Comparison of ENCODE assay signal across 17 cellular contexts in the genomic region with DNA sequence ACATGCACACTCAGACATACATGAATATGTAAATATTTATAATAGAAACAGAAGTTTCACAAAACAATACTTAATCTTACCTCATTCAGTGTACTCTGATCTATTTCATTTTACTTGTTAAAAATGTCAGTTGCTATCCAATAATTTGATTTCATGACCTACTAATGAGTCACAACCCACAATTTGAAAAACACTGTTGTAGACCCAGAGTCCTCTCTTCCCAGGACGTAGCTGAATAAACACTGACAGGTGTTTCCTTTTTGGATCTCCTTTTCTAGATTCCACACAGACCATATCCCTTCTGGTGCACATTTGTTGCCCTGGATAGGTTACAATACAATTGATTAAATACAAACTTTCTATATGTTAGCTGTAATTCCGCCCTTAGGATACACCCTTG. TPM values are rescaled to one million over a fixed set of nuclear protein-coding genes. Genes with fewer than 3 reads are reported as not detected.
A peak's percentile ranks its signal among the peaks of the same experiment; 100 is the strongest.
DNase-seq lines count a peak whose midpoint lies in the region; ATAC-seq, FAIRE-seq and TF ChIP-seq lines count a peak whose summit lies in the region.
"Had no signal": no experiment of that assay in that cellular context is flagged by ENCODE, and none has a peak within 500 bp of the region (broad histone marks: within the 10 kb centered on the region; RNA-seq: fewer than 3 reads in every experiment).

No MANE protein-coding gene starts in this region.

- H3K9me3 ChIP-seq in fibroblast of lung (ENCODE audit: control insufficient read depth, insufficient read depth, low read depth, low read length), result no peaks in the 10 kb centered on the region
- H3K9me3 ChIP-seq: thoracic aorta had no signal

- DNase-seq in EL (peak; percentile 53), RCC 7860 (ENCODE audit: low spot score) (peak; percentile 43), fibroblast of lung (ENCODE audit: low read depth in 2 of 2) (peak; percentile 81 to 85)
- DNase-seq in activated T-cell treated with anti-CD3 and anti-CD28 coated beads, Interleukin-2, amount 50 U/mL, for 1 hour, result no peak
- DNase-seq: activated CD4-positive, alpha-beta T cell treated with anti-CD3 and anti-CD28 coated beads for 48 hours; DMS79; effector memory CD8-positive, alpha-beta T cell; islet precursor cell; MV-4-11; stimulated activated CD4-positive, alpha-beta T cell treated with anti-CD3 and anti-CD28 coated beads, Interleukin-2, amount 100 ng/mL, for 48 hours had no signal

- ATAC-seq in GM19463 (IDR thresholded peaks at IDR 0.05; ENCODE audit: unreplicated experiment) (no peak), HG02970 (IDR thresholded peaks at IDR 0.05; ENCODE audit: low FRiP score, unreplicated experiment) (no peak), GM21723 (IDR thresholded peaks at IDR 0.05; ENCODE audit: unreplicated experiment) (no peak)
- ATAC-seq: activated naive CD4-positive, alpha-beta T cell treated with anti-CD3 and anti-CD28 coated beads, Interleukin-2, amount 50 U/mL, for 72 hours; effector memory CD8-positive, alpha-beta T cell; sciatic nerve had no signal

- H3K27ac ChIP-seq in ACC112 (ENCODE audit: low read depth, low read length), result no peak overlapping the region
- no peak overlapping the region for H3K27ac ChIP-seq in fibroblast of lung (ENCODE audit: insufficient read depth, low read length)
- H3K27ac ChIP-seq: thoracic aorta had no signal

- no peaks in the 10 kb centered on the region for H3K27me3 ChIP-seq in ACC112 (ENCODE audit: insufficient read depth, low read length)
- no peaks in the 10 kb centered on the region for H3K27me3 ChIP-seq in fibroblast of lung (ENCODE audit: control insufficient read depth, insufficient read depth, low read length)

- H3K4me3 ChIP-seq in ACC112 (ENCODE audit: low read depth, low read length) (no peak overlapping the region), fibroblast of lung (replicated peaks in 1 of 4; ENCODE audit: control extremely low read depth in 1 of 4, insufficient read depth in 1 of 4, low read depth in 3 of 4, low read length in 4 of 4) (no peak overlapping the region)
- H3K4me3 ChIP-seq: thoracic aorta had no signal

- H3K79me2 ChIP-seq in ACC112 (ENCODE audit: control insufficient read depth, insufficient read depth, low read length, unreplicated experiment), result no peaks in the 10 kb centered on the region
- H3K79me2 ChIP-seq in fibroblast of lung (ENCODE audit: control insufficient read depth, insufficient read depth, low read length), result no peaks in the 10 kb centered on the region

- H3K4me1 ChIP-seq in ACC112 (ENCODE audit: control insufficient read depth, insufficient read depth, low read length, unreplicated experiment) (peaks cover 11% of the 10 kb centered on the region), fibroblast of lung (ENCODE audit: control insufficient read depth, extremely low read depth, insufficient read depth, low read length) (peaks cover 2% of the 10 kb centered on the region)

- FAIRE-seq in RCC 7860 (lab: Jason Lieb, UNC), result peak; percentile 85

- no peaks in the 10 kb centered on the region; the same call in 1 of the 2 replicates for H3K36me3 ChIP-seq in ACC112 (ENCODE audit: insufficient read depth, low read length)
- no peaks in the 10 kb centered on the region for H3K36me3 ChIP-seq in fibroblast of lung (ENCODE audit: control insufficient read depth, insufficient read depth, low read length)
- H3K36me3 ChIP-seq: thoracic aorta had no signal

- peak overlapping the region; percentile 28 for H2AFZ ChIP-seq in ACC112 (ENCODE audit: low read length, unreplicated experiment)
- no peak overlapping the region for H2AFZ ChIP-seq in fibroblast of lung (ENCODE audit: low read length)

- TF ChIP-seq CTCF in fibroblast of lung (conservative IDR thresholded peaks at IDR 0.05 in 1 of 2, IDR thresholded peaks at IDR 0.05 in 1 of 2; ENCODE audit: low read depth in 1 of 2, low read length in 2 of 2), result no peak

- no peaks in the 10 kb centered on the region for H4K20me1 ChIP-seq in fibroblast of lung (ENCODE audit: control insufficient read depth, extremely low read depth, insufficient read depth, low read length)

- no peak overlapping the region for H3K4me2 ChIP-seq in fibroblast of lung (ENCODE audit: extremely low read depth, insufficient read depth, low read length)

- H3K9ac ChIP-seq in fibroblast of lung (ENCODE audit: insufficient read depth, low read length), result no peak overlapping the region

RNA-seq across cellular contexts. Expression of a gene that starts 10.5 kb away (rescaled TPM):
- total RNA-seq in fibroblast of lung, result 12.6 and 28.1 TPM in 2 replicates
- polyA plus RNA-seq in fibroblast of lung, result 25.1 and 26.4 TPM in 2 replicates
- 23.0 TPM in 2 replicates for polyA plus RNA-seq in fibroblast of lung (2012)
- polyA minus RNA-seq in fibroblast of lung (ENCODE audit: low replicate concordance), result 14.7 and 15.2 TPM in 2 replicates
- total RNA-seq: activated naive CD4-positive, alpha-beta T cell treated with anti-CD3 and anti-CD28 coated beads, Interleukin-2, amount 50 U/mL, for 72 hours had no signal
